14 cellular contexts compared by ENCODE assay signal in genomic region chr6:161073940-161074339, GRCh38.
DNase-seq lines count a peak whose midpoint lies in the region; TF ChIP-seq lines count a peak whose summit lies in the region.
"Had no signal": no experiment of that assay in that cellular context is flagged by ENCODE, and none has a peak within 500 bp of the region (broad histone marks: within the 10 kb centered on the region; RNA-seq: fewer than 3 reads in every experiment).

No MANE protein-coding gene starts in this region.

- CTCF ChIA-PET in A673 (lab: Charles Lee), result no interaction called here

- no peak for TF ChIP-seq CTCF in A673 (conservative IDR thresholded peaks at IDR 0.05; ENCODE audit: low read depth, low read length)
- no peak for TF ChIP-seq CTCF in BE2C (IDR thresholded peaks at IDR 0.05; ENCODE audit: low read depth, low read length)

- no peak overlapping the region for H3K27ac ChIP-seq in A673 (ENCODE audit: low read depth, low read length, poor library complexity, severe bottlenecking)
- peak overlapping the region; percentile 91 for H3K27ac ChIP-seq in effector memory CD4-positive, alpha-beta T cell (ENCODE audit: insufficient read depth, low read length, poor library complexity, severe bottlenecking)
- H3K27ac ChIP-seq: BLaER1 had no signal

- H3K9me3 ChIP-seq in A673 (ENCODE audit: low read depth, low read length, poor library complexity, severe bottlenecking) (no peaks in the 10 kb centered on the region), BE2C (no peaks in the 10 kb centered on the region), MG63 (no peaks in the 10 kb centered on the region)
- H3K9me3 ChIP-seq in effector memory CD4-positive, alpha-beta T cell (ENCODE audit: control insufficient read depth, low read length), result no peaks in the 10 kb centered on the region
- H3K9me3 ChIP-seq: BLaER1 had no signal

- intact Hi-C loops in A673 (cut with micrococcal nuclease; ENCODE audit: unreplicated experiment), result no loop called here

- DNase-seq in A673 (ENCODE audit: low spot score) (peak; percentile 57), BE2C (peak; percentile 36), NCI-H69 (lab: John Stamatoyannopoulos, UW) (peak; percentile 49), MG63 (no peak), NCI-H1092 treated with DMSO at 0.1 percent for 48 hours (lab: John Stamatoyannopoulos, UW) (no peak)
- no peak for DNase-seq in effector memory CD4-positive, alpha-beta T cell
- DNase-seq in activated CD8-positive, alpha-beta memory T cell treated with anti-CD3 and anti-CD28 coated beads, Interleukin-2, amount 50 U/mL, for 48 hours, result no peak
- DNase-seq: AML-193; CD8-positive, alpha-beta T cell; COR-L47; GOT3; H7; KBM-7 had no signal

- no TSS peak for BruUV-seq in A673 (replicated peaks; lab: Mats Ljungman, UMichigan)

- no peak overlapping the region for H3K4me3 ChIP-seq in A673 (ENCODE audit: low read depth, low read length, poor library complexity, severe bottlenecking)
- no peak overlapping the region for H3K4me3 ChIP-seq in BE2C (ENCODE audit: low read depth, low read length)
- H3K4me3 ChIP-seq in effector memory CD4-positive, alpha-beta T cell (ENCODE audit: insufficient read depth, low read depth, low read length, poor library complexity, severe bottlenecking), result no peak overlapping the region
- no peak overlapping the region for H3K4me3 ChIP-seq in MG63
- H3K4me3 ChIP-seq: BLaER1 had no signal

- POLR2A ChIA-PET in A673 (lab: Charles Lee; ENCODE audit: low non-redundant PET), result no interaction called here

- no peaks in the 10 kb centered on the region for H3K36me3 ChIP-seq in A673 (ENCODE audit: insufficient read depth, low read length, poor library complexity, severe bottlenecking)
- peaks cover 8% of the 10 kb centered on the region for H3K36me3 ChIP-seq in BE2C
- peaks cover 6% of the 10 kb centered on the region for H3K36me3 ChIP-seq in effector memory CD4-positive, alpha-beta T cell (ENCODE audit: control insufficient read depth, insufficient read depth, low read length)
- peaks cover 25% of the 10 kb centered on the region for H3K36me3 ChIP-seq in MG63

- H3K4me1 ChIP-seq in A673 (ENCODE audit: insufficient read depth, low read length, poor library complexity, severe bottlenecking), result peaks cover 7% of the 10 kb centered on the region
- H3K4me1 ChIP-seq in BE2C, result peaks cover 1% of the 10 kb centered on the region; the same call in 1 of the 2 replicates
- peaks cover 26% of the 10 kb centered on the region for H3K4me1 ChIP-seq in effector memory CD4-positive, alpha-beta T cell (ENCODE audit: control insufficient read depth, insufficient read depth, low read length, poor library complexity, severe bottlenecking)

- H3K27me3 ChIP-seq in A673 (replicated peaks; ENCODE audit: insufficient read depth, low read depth, low read length, poor library complexity) (no peaks in the 10 kb centered on the region), BE2C (no peaks in the 10 kb centered on the region), MG63 (no peaks in the 10 kb centered on the region)
- no peaks in the 10 kb centered on the region for H3K27me3 ChIP-seq in effector memory CD4-positive, alpha-beta T cell (replicated peaks; ENCODE audit: control insufficient read depth, insufficient read depth, low read length, poor library complexity, severe bottlenecking)
- H3K27me3 ChIP-seq: BLaER1 had no signal

Comparison
In these comparisons a context has a peak if more than half of its experiments do, and no peak if none do; other contexts are left out.
1. DNase-seq: peak in A673 (single experiment), BE2C (single experiment) and NCI-H69 (single experiment); none in effector memory CD4-positive, alpha-beta T cell (0 of 3), MG63 (single experiment), activated CD8-positive, alpha-beta memory T cell treated with anti-CD3 and anti-CD28 coated beads, Interleukin-2, amount 50 U/mL, for 48 hours (single experiment) and NCI-H1092 treated with DMSO at 0.1 percent for 48 hours (single experiment).